ENCODE assay signal across 8 cellular contexts in genomic region chr1:183281553-183282091, GRCh38.
DNase-seq lines count a peak whose midpoint lies in the region; ATAC-seq lines count a peak whose summit lies in the region.

No MANE protein-coding gene starts in this region.

- ATAC-seq in HG03469 (IDR thresholded peaks at IDR 0.05; ENCODE audit: unreplicated experiment), result peak; percentile 56

- no peak overlapping the region for H3K27ac Mint-ChIP-seq in activated CD4-positive, alpha-beta memory T cell treated with anti-CD3 and anti-CD28 coated beads for 36 hours

- H3K9me3 Mint-ChIP-seq in activated CD4-positive, alpha-beta memory T cell treated with anti-CD3 and anti-CD28 coated beads for 36 hours, result no peaks in the 10 kb centered on the region

- intact Hi-C loops in activated CD4-positive, alpha-beta memory T cell treated with anti-CD3 and anti-CD28 coated beads for 36 hours (cut with micrococcal nuclease), result loop anchor here (1.0 to 5.0 kb wide), 4 partner anchors 262 to 635 kb away; no protein-coding TSS in a partner anchor

- H3K4me3 Mint-ChIP-seq in activated CD4-positive, alpha-beta memory T cell treated with anti-CD3 and anti-CD28 coated beads for 36 hours, result no peak overlapping the region

- CTCF ChIA-PET in activated CD4-positive, alpha-beta memory T cell treated with anti-CD3 and anti-CD28 coated beads for 36 hours (lab: Charles Lee), result interaction anchor here (0.6 to 3.5 kb wide), 12 partner anchors 16 to 635 kb away, joined by 3 to 16 read pairs (median 4); partner anchors contain the start of gene APOBEC4

- DNase-seq in SIG-M5 treated with dmso at 0.1 percent for 504 hours (lab: John Stamatoyannopoulos, UW; ENCODE audit: unreplicated experiment) (peak; percentile 87), SIG-M5 (lab: John Stamatoyannopoulos, UW) (no peak), NCI-H748 (lab: John Stamatoyannopoulos, UW; ENCODE audit: unreplicated experiment) (peak; percentile 72), lung microvascular endothelial cell (ENCODE audit: low read depth in 2 of 2) (peak; percentile 93 to 95)
- peak; percentile 86 for DNase-seq in activated CD4-positive, alpha-beta memory T cell treated with anti-CD3 and anti-CD28 coated beads for 36 hours
- peak; percentile 37 for DNase-seq in effector CD8-positive, alpha-beta T cell (lab: John Stamatoyannopoulos, UW)
- DNase-seq in stimulated activated CD4-positive, alpha-beta T cell treated with anti-CD3 and anti-CD28 coated beads, TNF-alpha, amount 100 ng/mL, for 48 hours (ENCODE audit: low read depth in 3 of 3), result peak; percentile 51 to 68 (median 52)

- POLR2A ChIA-PET in activated CD4-positive, alpha-beta memory T cell treated with anti-CD3 and anti-CD28 coated beads for 36 hours (lab: Charles Lee), result no interaction called here

- H3K36me3 Mint-ChIP-seq in activated CD4-positive, alpha-beta memory T cell treated with anti-CD3 and anti-CD28 coated beads for 36 hours, result no peaks in the 10 kb centered on the region

- H3K27me3 Mint-ChIP-seq in activated CD4-positive, alpha-beta memory T cell treated with anti-CD3 and anti-CD28 coated beads for 36 hours, result peaks cover 5% of the 10 kb centered on the region

- no peaks in the 10 kb centered on the region for H3K4me1 Mint-ChIP-seq in activated CD4-positive, alpha-beta memory T cell treated with anti-CD3 and anti-CD28 coated beads for 36 hours (ENCODE audit: low read depth)
